Comparison of ENCODE assay signal across 1 cellular context in genomic region chr12:14390449-14390848, GRCh38.
TF ChIP-seq lines count a peak whose summit lies in the region.

No MANE protein-coding gene starts in this region.

TF ChIP-seq in K562, 482 proteins besides CTCF, POLR2A, EP300 and RAD21 (continued from another document):
- TF ChIP-seq ARID3A (IDR thresholded peaks at IDR 0.05; ENCODE audit: borderline replicate concordance, low read depth, low read length) = no peak
- TF ChIP-seq PKNOX1 (IDR thresholded peaks at IDR 0.05) = no peak
- no peak for TF ChIP-seq ZNF507 (tag; conservative IDR thresholded peaks at IDR 0.05)
- no peak for TF ChIP-seq ZNF431 (CRISPR knock-in tag; IDR thresholded peaks at IDR 0.05)
- TF ChIP-seq PTTG1 (tag; IDR thresholded peaks at IDR 0.05; ENCODE audit: low read depth) = no peak
- no peak for TF ChIP-seq BHLHE40 (IDR thresholded peaks at IDR 0.05; ENCODE audit: low read length)
- no peak for TF ChIP-seq ZNF24 (IDR thresholded peaks at IDR 0.05)
